ENCODE assay signal across 9 cellular contexts in genomic region chr22:21569076-21569427, GRCh38. TPM values are rescaled to one million over a fixed set of nuclear protein-coding genes. Genes with fewer than 3 reads are reported as not detected.
DNase-seq lines count a peak whose midpoint lies in the region; ATAC-seq, FAIRE-seq and TF ChIP-seq lines count a peak whose summit lies in the region.
"Not testable (repeated sequence)": the region's sequence is repeated elsewhere in the genome, so short reads cannot be mapped to it uniquely, and the experiment has no call there.
"Had no signal": no experiment of that assay in that cellular context is flagged by ENCODE, and none has a peak within 500 bp of the region (broad histone marks: within the 10 kb centered on the region; RNA-seq: fewer than 3 reads in every experiment).

No MANE protein-coding gene starts in this region.

- not testable (repeated sequence) for BruUV-seq in GM12878 (replicated peaks; lab: Mats Ljungman, UMichigan)

- not testable (repeated sequence) for FAIRE-seq in GM12878 (lab: Jason Lieb, UNC)

- RAD21 ChIA-PET in GM12878 (lab: Charles Lee; ENCODE audit: unreplicated experiment) = interaction anchor here (0.6 to 2.3 kb wide), 5 partner anchors 18 to 78 kb away, joined by 3 to 12 read pairs (median 4); partner anchors contain the start of gene SDF2L1

- not testable (repeated sequence) for H3K4me3 ChIP-seq in KMS-11 (IDR thresholded peaks at IDR 0.05; ENCODE audit: insufficient read depth, low read depth, low read length)
- H3K4me3 ChIP-seq in WI38 (ENCODE audit: low read depth, low read length) (peak overlapping the region; percentile 92), GM12878 (peak overlapping the region; percentile 96), esophagus squamous epithelium (peak overlapping the region in 3 of 4 donors; percentile 68 to 82 (median 69)), liver (ENCODE audit: low read depth in 1 of 3, low read length in 3 of 3) (peak overlapping the region; percentile 65 to 99 (median 79)), osteoblast (ENCODE audit: insufficient read depth, low read length) (peak overlapping the region; percentile 94), suprapubic skin (peak overlapping the region; percentile 88)

- not testable (repeated sequence) for DNase-seq in CD4-positive, alpha-beta T cell; GM12878 (ENCODE audit: low read depth, low spot score); esophagus squamous epithelium (lab: John Stamatoyannopoulos, UW); osteoblast (ENCODE audit: insufficient read length, low spot score, missing footprints); suprapubic skin (ENCODE audit: low spot score in 2 of 2)

- H3K4me2 ChIP-seq in KMS-11 (peak overlapping the region; percentile 97), GM12878 (ENCODE audit: control insufficient read depth, insufficient read depth) (peak overlapping the region; percentile 94), osteoblast (ENCODE audit: insufficient read depth, low read length) (peak overlapping the region; percentile 99)

- H3K27me3 Mint-ChIP-seq in CD4-positive, alpha-beta T cell = not testable (repeated sequence)

- H3K36me3 Mint-ChIP-seq in CD4-positive, alpha-beta T cell (ENCODE audit: low read depth) = peaks cover 22% of the 10 kb centered on the region

- SMC1A ChIA-PET in GM12878 (lab: Charles Lee; ENCODE audit: uncharacterized antibody, unreplicated experiment) = interaction anchor here (0.9 to 2.0 kb wide), 4 partner anchors 10 to 74 kb away, joined by 3 to 12 read pairs (median 6); partner anchors contain the start of genes SDF2L1 and YDJC

- H3K79me2 ChIP-seq in KMS-11 (ENCODE audit: insufficient read depth, low read depth) = peaks cover 68% of the 10 kb centered on the region
- H3K79me2 ChIP-seq in GM12878 (ENCODE audit: control insufficient read depth, insufficient read depth, low read length) = peaks cover 67% of the 10 kb centered on the region
- peaks cover 68% of the 10 kb centered on the region for H3K79me2 ChIP-seq in osteoblast (ENCODE audit: insufficient read depth, low read length)

- ATAC-seq in CD4-positive, alpha-beta T cell (ENCODE audit: poor library complexity); GM12878: not testable (repeated sequence)

- intact Hi-C loops in CD4-positive, alpha-beta T cell (cut with DNase I, micrococcal nuclease) = loop anchor here in 1 of 2 experiments (5.0 kb wide), 1 partner anchor 73 kb away; the partner anchor contains the start of gene SDF2L1
- intact Hi-C loops in GM12878 (cut with micrococcal nuclease; ENCODE audit: unreplicated experiment) = loop anchor here (5.0 kb wide), 1 partner anchor 48 kb away; no protein-coding TSS in a partner anchor
- intact Hi-C loops in esophagus squamous epithelium (cut with DNase I) = not testable (repeated sequence)

- not testable (repeated sequence) for TF ChIP-seq CTCF in CD4-positive, alpha-beta T cell (IDR thresholded peaks at IDR 0.05); KMS-11 (conservative IDR thresholded peaks at IDR 0.05; ENCODE audit: low read depth, low read length); WI38 (IDR thresholded peaks at IDR 0.05; ENCODE audit: low read depth, low read length); GM12878 (IDR thresholded peaks at IDR 0.05 in 2 of 3, conservative IDR thresholded peaks at IDR 0.05 in 1 of 3; ENCODE audit: control insufficient read depth in 2 of 3, extremely low read depth in 1 of 3, insufficient read depth in 1 of 3, low read depth in 3 of 3, low read length in 3 of 3); esophagus squamous epithelium (IDR thresholded peaks at IDR 0.05); liver (IDR thresholded peaks at IDR 0.05; ENCODE audit: low read depth, low read length, missing input control); osteoblast (IDR thresholded peaks at IDR 0.05; ENCODE audit: extremely low read depth, low read depth, low read length); suprapubic skin (IDR thresholded peaks at IDR 0.05)

- H4K20me1 ChIP-seq in KMS-11 (ENCODE audit: insufficient read depth) = peaks cover 43% of the 10 kb centered on the region
- H4K20me1 ChIP-seq in GM12878 (ENCODE audit: control insufficient read depth, insufficient read depth) = peaks cover 25% of the 10 kb centered on the region
- H4K20me1 ChIP-seq in osteoblast (ENCODE audit: insufficient read depth, low read length) = peaks cover 57% of the 10 kb centered on the region

- H3K27ac ChIP-seq in CD4-positive, alpha-beta T cell (ENCODE audit: low read depth, low read length); KMS-11: not testable (repeated sequence)
- H3K27ac ChIP-seq in GM12878 (ENCODE audit: control insufficient read depth, insufficient read depth) (peak overlapping the region; percentile 90; the same call in 1 of the 2 replicates), esophagus squamous epithelium (peak overlapping the region; percentile 92 to 97 (median 94)), liver (ENCODE audit: low read depth in 1 of 2, low read length in 2 of 2) (peak overlapping the region in 1 of 2 donors; percentile 93), osteoblast (ENCODE audit: low read depth, low read length) (peak overlapping the region; percentile 94), suprapubic skin (peak overlapping the region; percentile 97)

- H3K36me3 ChIP-seq in KMS-11 (ENCODE audit: insufficient read depth); GM12878 (ENCODE audit: control insufficient read depth in 2 of 2, insufficient read depth in 2 of 2, low read length in 1 of 2); esophagus squamous epithelium; liver (ENCODE audit: control insufficient read depth in 4 of 4, insufficient read depth in 3 of 4, low read depth in 1 of 4, low read length in 3 of 4); osteoblast (ENCODE audit: insufficient read depth, low read length); suprapubic skin: not testable (repeated sequence)

- H3K27me3 ChIP-seq in CD4-positive, alpha-beta T cell (ENCODE audit: control insufficient read depth, insufficient read depth, low read length); KMS-11 (ENCODE audit: insufficient read depth, low read depth); GM12878 (replicated peaks in 1 of 2; ENCODE audit: control insufficient read depth in 2 of 2, insufficient read depth in 2 of 2, low read length in 1 of 2); esophagus squamous epithelium; liver (ENCODE audit: control insufficient read depth in 4 of 4, insufficient read depth in 4 of 4, low read length in 3 of 4); osteoblast (ENCODE audit: insufficient read depth, low read length); suprapubic skin: not testable (repeated sequence)

- TF ChIP-seq RAD21 in GM12878 (IDR thresholded peaks at IDR 0.05; ENCODE audit: insufficient read depth, low read depth, low read length); liver (IDR thresholded peaks at IDR 0.05): not testable (repeated sequence)

- CTCF ChIA-PET in CD4-positive, alpha-beta T cell (lab: Charles Lee) = interaction anchor here (1.4 kb wide), 1 partner anchor 60 kb away, joined by 5 read pairs; the partner anchor contains the start of gene YDJC
- CTCF ChIA-PET in GM12878 (lab: Yijun Ruan, JAX) = interaction anchor here (0.6 to 2.7 kb wide), 5 partner anchors 19 to 245 kb away, joined by 3 to 13 read pairs (median 5); partner anchors contain the start of genes SDF2L1 and YDJC

- peak overlapping the region; percentile 91 for H3K4me3 Mint-ChIP-seq in CD4-positive, alpha-beta T cell

- in situ Hi-C loops in GM12878 (cut with MboI) = not testable (repeated sequence)

- not testable (repeated sequence) for TF ChIP-seq POLR2A in GM12878 (IDR thresholded peaks at IDR 0.05; ENCODE audit: low read depth, low read length); esophagus squamous epithelium (IDR thresholded peaks at IDR 0.05); suprapubic skin (IDR thresholded peaks at IDR 0.05)

- not testable (repeated sequence) for H3K9me3 Mint-ChIP-seq in CD4-positive, alpha-beta T cell

- H3K4me1 ChIP-seq in KMS-11 (ENCODE audit: low read depth, poor library complexity, severe bottlenecking) (peaks cover 33% of the 10 kb centered on the region), GM12878 (ENCODE audit: control insufficient read depth, insufficient read depth, low read length) (peaks cover 11% of the 10 kb centered on the region), esophagus squamous epithelium (peaks cover 41 to 62% (median 49%) of the 10 kb centered on the region in 3 donors), liver (ENCODE audit: control insufficient read depth in 4 of 4, insufficient read depth in 4 of 4, low read length in 3 of 4) (peaks cover 10 to 50% (median 47%) of the 10 kb centered on the region in 4 donors), osteoblast (ENCODE audit: insufficient read depth, low read length) (peaks cover 23% of the 10 kb centered on the region), suprapubic skin (peaks cover 55% of the 10 kb centered on the region)

- not testable (repeated sequence) for H3K9me3 ChIP-seq in CD4-positive, alpha-beta T cell (ENCODE audit: control insufficient read depth, low read length); GM12878 (replicated peaks; ENCODE audit: control insufficient read depth, insufficient read depth, low read length); esophagus squamous epithelium; liver (ENCODE audit: control insufficient read depth in 4 of 4, low read length in 3 of 4); osteoblast (ENCODE audit: low read depth, low read length); suprapubic skin

- H3K9ac ChIP-seq in KMS-11 = peak overlapping the region; percentile 99; the same call in 1 of the 2 replicates
- H3K9ac ChIP-seq in GM12878 (ENCODE audit: control insufficient read depth, insufficient read depth, low read length) = peak overlapping the region; percentile 93
- peak overlapping the region; percentile 66 to 78 for H3K9ac ChIP-seq in liver (ENCODE audit: low read depth in 1 of 2, low read length in 2 of 2)

- peak overlapping the region; percentile 93 for H3K27ac Mint-ChIP-seq in CD4-positive, alpha-beta T cell

- peaks cover 56% of the 10 kb centered on the region for H3K4me1 Mint-ChIP-seq in CD4-positive, alpha-beta T cell (ENCODE audit: low read depth)

- H2AFZ ChIP-seq in KMS-11 (ENCODE audit: low read depth); GM12878 (ENCODE audit: control insufficient read depth, low read depth, low read length); osteoblast (ENCODE audit: low read length): not testable (repeated sequence)

- TF ChIP-seq EP300 in GM12878 (IDR thresholded peaks at IDR 0.05; ENCODE audit: borderline replicate concordance in 1 of 2, control insufficient read depth in 1 of 2, low read depth in 2 of 2, low read length in 2 of 2); suprapubic skin (IDR thresholded peaks at IDR 0.05): not testable (repeated sequence)

- POLR2A ChIA-PET in CD4-positive, alpha-beta T cell (lab: Charles Lee) = interaction anchor here (1.9 to 2.2 kb wide), 3 partner anchors 44 to 73 kb away, joined by 4 to 15 read pairs (median 7); partner anchors contain the start of genes SDF2L1 and YDJC
- POLR2A ChIA-PET in GM12878 (lab: Charles Lee) = interaction anchor here (0.6 to 1.7 kb wide), 8 partner anchors 20 to 1332 kb away, joined by 3 to 14 read pairs (median 5); no protein-coding TSS in a partner anchor

- 30% methylated on average over 12 of the region's 12 CpGs for WGBS in GM12878 (ENCODE audit: insufficient coverage, insufficient replicate concordance, low lambda C conversion rate, missing lambda C conversion rate)
- 23 to 50% methylated on average over 6 to 12 of the region's 12 CpGs for WGBS in esophagus squamous epithelium, 2 donors
- 35% methylated on average over 12 of the region's 12 CpGs for WGBS in liver
- WGBS in suprapubic skin = 49% methylated on average over 12 of the region's 12 CpGs

RNA-seq across cellular contexts. Expression of gene UBE2L3, which starts 1.5 kb away (rescaled TPM):
- total RNA-seq in CD4-positive, alpha-beta T cell = 10 to 100 TPM; 18.7 TPM
- total RNA-seq in GM12878 (2013; cell fraction: nucleolus; rRNA removed) = 21.7 and 22.1 TPM in 2 replicates
- total RNA-seq in GM12878 (2014; rRNA removed) = 55.7 and 59.2 TPM in 2 replicates
- 80.2 and 85.4 TPM in 2 replicates for total RNA-seq in GM12878 (2014; rRNA removed; fragmentation: Illumina TruSeq; extraction: Trizol)
- 52.2 and 56.3 TPM in 2 replicates for total RNA-seq in GM12878 (2021)
- polyA plus RNA-seq in GM12878 (2011; ENCODE audit: low read depth) = 30.1 TPM
- 58.8 and 62.1 TPM in 2 replicates for polyA plus RNA-seq in GM12878 (2011; rRNA removed)
- 37.8 and 46.6 TPM in 2 replicates for polyA plus RNA-seq in GM12878 (2011; cell fraction: cytosol; rRNA removed)
- polyA plus RNA-seq in GM12878 (2011; cell fraction: nucleus; rRNA removed) = 18.3 and 22.8 TPM in 2 replicates
- polyA plus RNA-seq in GM12878 (2012) = 43.4 and 52.4 TPM in 2 replicates
- polyA plus RNA-seq in GM12878 (2014; fragmentation: Illumina TruSeq; extraction: Trizol) = 141 and 156 TPM in 2 replicates
- polyA plus RNA-seq in GM12878 (2014; fragmentation: Nextera tagmentation; extraction: Ambion mirVana) = 100 to 1,000 TPM; 149 to 168 TPM
- 68.6 and 73.3 TPM in 2 replicates for polyA plus RNA-seq in GM12878 (2014; rRNA removed)
- 100 to 1,000 TPM; 141 to 148 TPM for polyA plus RNA-seq in GM12878 (2016; fragmentation: Nextera tagmentation; extraction: Ambion mirVana)
- polyA minus RNA-seq in GM12878 (2011; rRNA and poly(A)+ RNA removed) = 24.4 and 30.7 TPM in 2 replicates
- 12.3 and 15.4 TPM in 2 replicates for polyA minus RNA-seq in GM12878 (2011; cell fraction: cytosol; rRNA and poly(A)+ RNA removed)
- 6.2 and 11.0 TPM in 2 replicates for polyA minus RNA-seq in GM12878 (2011; cell fraction: nucleus; rRNA and poly(A)+ RNA removed)
- 10 to 100 TPM; 34.7 to 53.8 (median 44.7) TPM for total RNA-seq in esophagus squamous epithelium
- total RNA-seq in liver = 10 to 100 TPM; 14.3 to 16.0 TPM
- 10 to 100 TPM; 23.6 to 33.4 TPM for polyA plus RNA-seq in liver
- total RNA-seq in osteoblast = 40.2 and 40.4 TPM in 2 replicates
- total RNA-seq in suprapubic skin = 10 to 100 TPM; 28.6 to 52.2 (median 48.1) TPM

RNA-seq across cellular contexts. Expression of gene RIMBP3C, which starts 17.8 kb away (rescaled TPM):
- total RNA-seq in CD4-positive, alpha-beta T cell = under 1 TPM in 1 of 2 experiments, not detected in 1; 0.14 TPM
- total RNA-seq in GM12878 (2013; cell fraction: nucleolus; rRNA removed) = 0.29 and 0.42 TPM in 2 replicates
- total RNA-seq in GM12878 (2014; rRNA removed) (0.11 TPM in 2 replicates), GM12878 (2014; rRNA removed; fragmentation: Illumina TruSeq; extraction: Trizol) (not detected in 2 replicates), GM12878 (2021) (0.23 and 0.24 TPM in 2 replicates), esophagus squamous epithelium (not detected), liver (under 1 TPM; 0.05 to 0.08 TPM), osteoblast (0.29 and 0.36 TPM in 2 replicates), suprapubic skin (under 1 TPM in 1 of 4 donors, not detected in 3; 0.19 TPM)
- not detected for polyA plus RNA-seq in GM12878 (2011; ENCODE audit: low read depth)
- polyA plus RNA-seq in GM12878 (2011; rRNA removed) (0.03 TPM in 1 of 2 replicates, not detected in the other), GM12878 (2014; fragmentation: Illumina TruSeq; extraction: Trizol) (0.03 and 0.05 TPM in 2 replicates), GM12878 (2014; fragmentation: Nextera tagmentation; extraction: Ambion mirVana) (not detected), GM12878 (2014; rRNA removed) (0.01 TPM in 1 of 2 replicates, not detected in the other), GM12878 (2016; fragmentation: Nextera tagmentation; extraction: Ambion mirVana) (under 1 TPM; 0.04 to 0.14 TPM), liver (under 1 TPM in 1 of 2 donors, not detected in 1; 0.05 TPM)
- polyA plus RNA-seq in GM12878 (2011; cell fraction: cytosol; rRNA removed) = 0.01 and 0.03 TPM in 2 replicates
- polyA plus RNA-seq in GM12878 (2011; cell fraction: nucleus; rRNA removed) = 0.03 and 0.10 TPM in 2 replicates
- polyA plus RNA-seq in GM12878 (2012) = 0.10 TPM in 1 of 2 replicates, not detected in the other
- polyA minus RNA-seq in GM12878 (2011; rRNA and poly(A)+ RNA removed) = 0.05 TPM in 1 of 2 replicates, not detected in the other
- polyA minus RNA-seq in GM12878 (2011; cell fraction: cytosol; rRNA and poly(A)+ RNA removed) = 0.27 TPM in 1 of 2 replicates, not detected in the other
- polyA minus RNA-seq in GM12878 (2011; cell fraction: nucleus; rRNA and poly(A)+ RNA removed) = 0.67 and 0.73 TPM in 2 replicates
- total RNA-seq: glomerular endothelial cell had no signal
